In genomic region chr7:21844742-21845141, GRCh38 we compare ENCODE assay signal across 16 cellular contexts.
"Had no signal": no experiment of that assay in that cellular context is flagged by ENCODE, and none has a peak within 500 bp of the region (broad histone marks: within the 10 kb centered on the region; RNA-seq: fewer than 3 reads in every experiment).

No MANE protein-coding gene starts in this region.

- H3K4me3 ChIP-seq: adrenal gland, left lung, psoas muscle, sigmoid colon had no signal

- H3K9me3 ChIP-seq: adrenal gland, psoas muscle, sigmoid colon had no signal

- H3K36me3 ChIP-seq: adrenal gland, left lung, sigmoid colon had no signal

- H3K27me3 ChIP-seq: adrenal gland, left lung, sigmoid colon had no signal

- H3K27ac ChIP-seq: adrenal gland, left lung, psoas muscle, sigmoid colon had no signal

- DNase-seq: activated B cell treated with CpG ODN at 0.5 μM for 24 hours; activated CD4-positive, alpha-beta T cell treated with anti-CD3 and anti-CD28 coated beads, Interleukin-2, amount 10 ng/mL, durations not matched to agents 24 days and 14 days; activated CD8-positive, alpha-beta memory T cell treated with anti-CD3 and anti-CD28 coated beads for 24 hours; activated naive CD4-positive, alpha-beta T cell treated with anti-CD3 and anti-CD28 coated beads for 36 hours; adrenal gland; effector memory CD4-positive, alpha-beta T cell; immature natural killer cell; left lung; mesendoderm; psoas muscle; sigmoid colon; stimulated activated CD4-positive, alpha-beta T cell treated with anti-CD3 and anti-CD28 coated beads, Interleukin-12 subunit alpha, Interleukin-12 subunit beta, amount 100 ng/mL, for 4 hours; stimulated activated CD4-positive, alpha-beta T cell treated with anti-CD3 and anti-CD28 coated beads, Interleukin-2, amount 100 ng/mL, for 48 hours; stimulated activated naive CD4-positive, alpha-beta T cell treated with Interleukin-2 at 50 U/mL for 16 hours; T-helper 17 cell had no signal

- ATAC-seq: activated T-helper 17 cell treated with anti-CD3 and anti-CD28 coated beads, Interleukin-2, amount 50 U/mL, for 72 hours; left lung; psoas muscle; T-helper 17 cell had no signal

- H3K4me1 ChIP-seq: adrenal gland, left lung, psoas muscle, sigmoid colon had no signal
